Comparison of ENCODE assay signal across 34 cellular contexts in the genomic region with DNA sequence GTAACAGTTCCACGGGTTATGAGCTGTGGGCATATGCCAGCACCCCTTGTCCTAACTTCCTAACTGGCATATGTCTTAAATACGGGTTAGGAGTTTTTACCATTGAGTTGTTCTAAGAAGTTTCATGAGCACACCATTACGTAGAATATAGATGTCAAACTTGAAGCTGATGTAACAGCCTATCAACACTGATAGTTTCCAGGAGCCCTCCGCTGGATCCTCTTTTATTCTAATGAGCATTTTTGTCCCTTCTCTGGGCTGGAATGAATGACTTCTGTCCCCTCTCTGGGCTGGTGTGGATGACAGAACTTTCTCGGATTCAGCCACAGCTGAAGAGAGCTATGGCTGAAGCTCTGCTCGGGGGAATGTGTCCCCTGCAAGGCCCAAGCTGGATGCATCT.
"Had no signal": no experiment of that assay in that cellular context is flagged by ENCODE, and none has a peak within 500 bp of the region (broad histone marks: within the 10 kb centered on the region; RNA-seq: fewer than 3 reads in every experiment).

No MANE protein-coding gene starts in this region.

- FAIRE-seq: astrocyte, TTC549 had no signal

- DNase-seq: activated B cell treated with CpG ODN at 0.5 μM for 24 hours; activated CD4-positive, alpha-beta memory T cell treated with anti-CD3 and anti-CD28 coated beads for 36 hours; activated CD4-positive, alpha-beta T cell treated with anti-CD3 and anti-CD28 coated beads for 4 hours; activated CD4-positive, alpha-beta T cell treated with anti-CD3 and anti-CD28 coated beads, Interleukin-2, amount 10 ng/mL, durations not matched to agents 24 days and 14 days; activated CD4-positive, alpha-beta T cell treated with anti-CD3 and anti-CD28 coated beads, Interleukin-2, amount 50 U/mL, for 1 hour; activated CD4-positive, alpha-beta T cell treated with anti-CD3 and anti-CD28 coated beads, Interleukin-2, amount 50 U/mL, for 4 hours; activated CD4-positive, CD25-positive, alpha-beta regulatory T cell treated with anti-CD3 and anti-CD28 coated beads, Interleukin-2, amount 50 U/mL, for 72 hours; activated CD8-positive, alpha-beta memory T cell treated with anti-CD3 and anti-CD28 coated beads, Interleukin-2, amount 50 U/mL, for 4 hours; activated CD8-positive, alpha-beta T cell treated with anti-CD3 and anti-CD28 coated beads for 36 hours; activated effector memory CD4-positive, alpha-beta T cell treated with anti-CD3 and anti-CD28 coated beads, Interleukin-2, amount 50 U/mL, for 16 hours; activated gamma-delta T cell treated with Interleukin-2 at 50 U/mL for 16 hours; activated naive CD4-positive, alpha-beta T cell; activated naive CD4-positive, alpha-beta T cell treated with anti-CD3 and anti-CD28 coated beads for 36 hours; activated naive CD4-positive, alpha-beta T cell treated with anti-CD3 and anti-CD28 coated beads, Interleukin-2, amount 50 U/mL, for 16 hours; activated naive CD8-positive, alpha-beta T cell treated with anti-CD3 and anti-CD28 coated beads for 36 hours; activated T-cell treated with anti-CD3 and anti-CD28 coated beads for 4 hours; activated T-cell treated with anti-CD3 and anti-CD28 coated beads, Interleukin-2, amount 50 U/mL, for 1 hour; activated T-cell treated with anti-CD3 and anti-CD28 coated beads, Interleukin-2, amount 50 U/mL, for 4 hours; activated T-cell treated with anti-CD3 and anti-CD28 coated beads, Interleukin-2, amount 50 U/mL, for 72 hours; adrenal gland; amniotic stem cell; aorta; body of pancreas; brain microvascular endothelial cell; central memory CD4-positive, alpha-beta T cell; T-cell; T-helper 17 cell had no signal

- H3K9me3 Mint-ChIP-seq: activated B cell treated with CpG ODN at 0.5 μM for 24 hours; activated naive CD8-positive, alpha-beta T cell treated with anti-CD3 and anti-CD28 coated beads for 36 hours; activated T-cell treated with anti-CD3 and anti-CD28 coated beads, Interleukin-2, amount 50 U/mL, for 4 hours had no signal

- H3K4me3 ChIP-seq: adrenal gland, body of pancreas, breast epithelium had no signal

- H3K27me3 ChIP-seq: adrenal gland, body of pancreas, brain microvascular endothelial cell, breast epithelium had no signal

- H3K27me3 Mint-ChIP-seq: activated B cell treated with CpG ODN at 0.5 μM for 24 hours; activated CD4-positive, alpha-beta memory T cell treated with anti-CD3 and anti-CD28 coated beads for 36 hours; activated CD4-positive, alpha-beta T cell treated with anti-CD3 and anti-CD28 coated beads, Interleukin-2, amount 10 ng/mL, durations not matched to agents 24 days and 14 days; activated CD8-positive, alpha-beta T cell treated with anti-CD3 and anti-CD28 coated beads for 36 hours; activated naive CD8-positive, alpha-beta T cell treated with anti-CD3 and anti-CD28 coated beads for 36 hours; activated T-helper 17 cell treated with anti-CD3 and anti-CD28 coated beads, Interleukin-2, amount 50 U/mL, for 72 hours; T-cell; T-helper 17 cell had no signal

- H3K36me3 Mint-ChIP-seq: activated CD4-positive, alpha-beta memory T cell treated with anti-CD3 and anti-CD28 coated beads for 36 hours; activated naive CD4-positive, alpha-beta T cell treated with anti-CD3 and anti-CD28 coated beads, Interleukin-2, amount 50 U/mL, for 72 hours; activated naive CD8-positive, alpha-beta T cell treated with anti-CD3 and anti-CD28 coated beads for 36 hours; T-cell had no signal

- H3K4me1 Mint-ChIP-seq: activated B cell treated with CpG ODN at 0.5 μM for 24 hours; activated CD4-positive, alpha-beta T cell treated with anti-CD3 and anti-CD28 coated beads, Interleukin-2, amount 10 ng/mL, durations not matched to agents 24 days and 14 days; activated naive CD8-positive, alpha-beta T cell treated with anti-CD3 and anti-CD28 coated beads for 36 hours; activated T-helper 17 cell treated with anti-CD3 and anti-CD28 coated beads, Interleukin-2, amount 50 U/mL, for 72 hours; T-cell; T-helper 17 cell had no signal

- H3K36me3 ChIP-seq: adrenal gland, brain microvascular endothelial cell, breast epithelium had no signal

- H3K9me3 ChIP-seq: adrenal gland, body of pancreas, breast epithelium had no signal

- H3K4me3 Mint-ChIP-seq: activated B cell treated with CpG ODN at 0.5 μM for 24 hours; activated CD4-positive, alpha-beta memory T cell treated with anti-CD3 and anti-CD28 coated beads for 36 hours; activated CD4-positive, alpha-beta T cell treated with anti-CD3 and anti-CD28 coated beads, Interleukin-2, amount 10 ng/mL, durations not matched to agents 24 days and 14 days; activated CD8-positive, alpha-beta T cell treated with anti-CD3 and anti-CD28 coated beads for 36 hours; activated naive CD4-positive, alpha-beta T cell treated with anti-CD3 and anti-CD28 coated beads for 36 hours; activated naive CD8-positive, alpha-beta T cell treated with anti-CD3 and anti-CD28 coated beads for 36 hours; activated T-cell treated with anti-CD3 and anti-CD28 coated beads, Interleukin-2, amount 50 U/mL, for 4 hours; activated T-cell treated with anti-CD3 and anti-CD28 coated beads, Interleukin-2, amount 50 U/mL, for 72 hours; activated T-helper 1 cell treated with anti-CD3 and anti-CD28 coated beads, Interleukin-12 subunit alpha, Interleukin-12 subunit beta, Interleukin-2, Interleukin-4 antibody, amounts not matched to agents 30 ng/mL and 10 ng/mL and 1 ng/mL, durations not matched to agents 14 hours and 24 hours and 36 hours; activated T-helper 17 cell treated with anti-CD3 and anti-CD28 coated beads, Interleukin-2, amount 50 U/mL, for 72 hours; T-cell; T-helper 17 cell had no signal

- H3K4me1 ChIP-seq: adrenal gland, body of pancreas, breast epithelium had no signal

- H3K27ac Mint-ChIP-seq: activated B cell treated with CpG ODN at 0.5 μM for 24 hours; activated CD4-positive, alpha-beta memory T cell treated with anti-CD3 and anti-CD28 coated beads for 36 hours; activated CD4-positive, alpha-beta T cell treated with anti-CD3 and anti-CD28 coated beads, Interleukin-2, amount 10 ng/mL, durations not matched to agents 24 days and 14 days; activated CD8-positive, alpha-beta T cell treated with anti-CD3 and anti-CD28 coated beads for 36 hours; activated naive CD4-positive, alpha-beta T cell treated with anti-CD3 and anti-CD28 coated beads for 36 hours; activated naive CD4-positive, alpha-beta T cell treated with anti-CD3 and anti-CD28 coated beads, Interleukin-2, amount 50 U/mL, for 72 hours; activated naive CD8-positive, alpha-beta T cell treated with anti-CD3 and anti-CD28 coated beads for 36 hours; activated T-cell treated with anti-CD3 and anti-CD28 coated beads, Interleukin-2, amount 50 U/mL, for 72 hours; activated T-helper 1 cell treated with anti-CD3 and anti-CD28 coated beads, Interleukin-12 subunit alpha, Interleukin-12 subunit beta, Interleukin-2, Interleukin-4 antibody, amounts not matched to agents 30 ng/mL and 10 ng/mL and 1 ng/mL, durations not matched to agents 14 hours and 24 hours and 36 hours; activated T-helper 17 cell treated with anti-CD3 and anti-CD28 coated beads, Interleukin-2, amount 50 U/mL, for 72 hours; T-cell; T-helper 17 cell had no signal

- H3K27ac ChIP-seq: adrenal gland, body of pancreas, brain microvascular endothelial cell, breast epithelium, VCaP had no signal

- ATAC-seq: activated CD8-positive, alpha-beta T cell treated with anti-CD3 and anti-CD28 coated beads for 36 hours; activated naive CD4-positive, alpha-beta T cell treated with anti-CD3 and anti-CD28 coated beads, Interleukin-2, amount 50 U/mL, for 72 hours; activated T-cell treated with anti-CD3 and anti-CD28 coated beads, Interleukin-2, amount 50 U/mL, for 4 hours; activated T-cell treated with anti-CD3 and anti-CD28 coated beads, Interleukin-2, amount 50 U/mL, for 72 hours; activated T-helper 17 cell treated with anti-CD3 and anti-CD28 coated beads, Interleukin-2, amount 50 U/mL, for 72 hours; body of pancreas; T-cell; T-helper 17 cell had no signal
